Comparison of ENCODE assay signal across 1 cellular context in the genomic region with DNA sequence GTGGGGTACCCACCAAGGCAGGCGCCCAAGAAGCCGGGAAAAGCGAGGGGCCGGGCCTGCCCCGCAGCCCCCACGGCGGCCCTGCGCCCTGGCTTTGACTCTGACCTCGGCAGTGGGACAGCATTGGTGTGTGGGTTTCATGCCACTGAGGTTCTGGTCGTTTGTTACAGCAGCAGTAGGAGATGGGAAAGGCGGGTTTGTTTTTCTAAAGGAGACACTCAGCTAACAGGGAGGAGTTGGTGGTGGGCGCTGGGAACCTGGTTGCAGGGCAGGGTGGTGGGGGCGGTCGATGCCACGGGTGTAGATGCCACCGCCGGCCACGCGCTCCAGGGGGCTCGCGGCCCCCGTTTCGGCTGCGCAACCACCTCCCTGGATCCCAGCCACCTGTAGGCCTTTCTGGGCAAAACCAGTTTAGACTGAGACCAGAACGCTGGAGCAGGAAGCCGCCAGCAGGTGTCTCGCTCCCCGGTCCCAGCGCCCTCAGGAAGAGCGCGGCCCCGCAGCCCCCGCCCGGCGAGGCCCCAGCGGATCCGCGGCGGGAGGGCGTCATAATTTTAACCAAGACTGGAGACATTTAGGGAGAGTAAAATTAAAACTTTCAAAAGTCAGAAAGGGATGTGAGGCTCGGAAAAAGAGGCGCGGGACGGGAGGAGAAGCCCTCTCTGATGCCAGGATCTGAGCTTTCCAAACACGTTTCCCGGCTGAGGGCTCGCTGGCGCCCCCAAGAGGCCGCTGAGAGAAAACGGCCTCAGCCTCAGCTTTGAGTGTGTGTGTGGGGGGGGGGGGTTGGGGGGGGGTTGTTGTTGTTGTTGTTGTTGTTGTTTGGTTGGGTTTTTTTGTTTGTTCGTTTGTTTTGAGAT.
TF ChIP-seq lines count a peak whose summit lies in the region.

No MANE protein-coding gene starts in this region.

TF ChIP-seq in HEK293, 187 proteins besides CTCF, POLR2A, EP300 and RAD21 (continued from another document):
- TF ChIP-seq TSHZ1 (tag by site-specific recombination; IDR thresholded peaks at IDR 0.05; ENCODE audit: borderline replicate concordance): no peak
- TF ChIP-seq ZNF24 (tag by site-specific recombination; IDR thresholded peaks at IDR 0.05): no peak
- no peak for TF ChIP-seq ZNF792 (tag by site-specific recombination; IDR thresholded peaks at IDR 0.05)
- TF ChIP-seq HOXD13 (CRISPR knock-in tag; IDR thresholded peaks at IDR 0.05; ENCODE audit: borderline replicate concordance): no peak
- no peak for TF ChIP-seq ZFP3 (tag by site-specific recombination; IDR thresholded peaks at IDR 0.05; ENCODE audit: low read depth)
- no peak; the same call in 1 of the 2 replicates for TF ChIP-seq ZNF549 (tag by site-specific recombination; IDR thresholded peaks at IDR 0.05)
- TF ChIP-seq SP7 (tag by site-specific recombination; IDR thresholded peaks at IDR 0.05): peak; percentile 66; the same call in 1 of the 2 replicates
- no peak for TF ChIP-seq ZSCAN5A (tag by site-specific recombination; IDR thresholded peaks at IDR 0.05)
- TF ChIP-seq, protein P1, sequence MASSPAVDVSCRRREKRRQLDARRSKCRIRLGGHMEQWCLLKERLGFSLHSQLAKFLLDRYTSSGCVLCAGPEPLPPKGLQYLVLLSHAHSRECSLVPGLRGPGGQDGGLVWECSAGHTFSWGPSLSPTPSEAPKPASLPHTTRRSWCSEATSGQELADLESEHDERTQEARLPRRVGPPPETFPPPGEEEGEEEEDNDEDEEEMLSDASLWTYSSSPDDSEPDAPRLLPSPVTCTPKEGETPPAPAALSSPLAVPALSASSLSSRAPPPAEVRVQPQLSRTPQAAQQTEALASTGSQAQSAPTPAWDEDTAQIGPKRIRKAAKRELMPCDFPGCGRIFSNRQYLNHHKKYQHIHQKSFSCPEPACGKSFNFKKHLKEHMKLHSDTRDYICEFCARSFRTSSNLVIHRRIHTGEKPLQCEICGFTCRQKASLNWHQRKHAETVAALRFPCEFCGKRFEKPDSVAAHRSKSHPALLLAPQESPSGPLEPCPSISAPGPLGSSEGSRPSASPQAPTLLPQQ (tag by site-specific recombination; IDR thresholded peaks at IDR 0.05): peak; percentile 70
- TF ChIP-seq SALL2 (tag by site-specific recombination; IDR thresholded peaks at IDR 0.05; ENCODE audit: borderline replicate concordance): no peak
- no peak for TF ChIP-seq ZNF701 (tag by site-specific recombination; IDR thresholded peaks at IDR 0.05)
- TF ChIP-seq ZNF324 (tag by site-specific recombination; IDR thresholded peaks at IDR 0.05): no peak
- no peak for TF ChIP-seq ZNF423 (tag by site-specific recombination; IDR thresholded peaks at IDR 0.05)
- TF ChIP-seq, protein P2, sequence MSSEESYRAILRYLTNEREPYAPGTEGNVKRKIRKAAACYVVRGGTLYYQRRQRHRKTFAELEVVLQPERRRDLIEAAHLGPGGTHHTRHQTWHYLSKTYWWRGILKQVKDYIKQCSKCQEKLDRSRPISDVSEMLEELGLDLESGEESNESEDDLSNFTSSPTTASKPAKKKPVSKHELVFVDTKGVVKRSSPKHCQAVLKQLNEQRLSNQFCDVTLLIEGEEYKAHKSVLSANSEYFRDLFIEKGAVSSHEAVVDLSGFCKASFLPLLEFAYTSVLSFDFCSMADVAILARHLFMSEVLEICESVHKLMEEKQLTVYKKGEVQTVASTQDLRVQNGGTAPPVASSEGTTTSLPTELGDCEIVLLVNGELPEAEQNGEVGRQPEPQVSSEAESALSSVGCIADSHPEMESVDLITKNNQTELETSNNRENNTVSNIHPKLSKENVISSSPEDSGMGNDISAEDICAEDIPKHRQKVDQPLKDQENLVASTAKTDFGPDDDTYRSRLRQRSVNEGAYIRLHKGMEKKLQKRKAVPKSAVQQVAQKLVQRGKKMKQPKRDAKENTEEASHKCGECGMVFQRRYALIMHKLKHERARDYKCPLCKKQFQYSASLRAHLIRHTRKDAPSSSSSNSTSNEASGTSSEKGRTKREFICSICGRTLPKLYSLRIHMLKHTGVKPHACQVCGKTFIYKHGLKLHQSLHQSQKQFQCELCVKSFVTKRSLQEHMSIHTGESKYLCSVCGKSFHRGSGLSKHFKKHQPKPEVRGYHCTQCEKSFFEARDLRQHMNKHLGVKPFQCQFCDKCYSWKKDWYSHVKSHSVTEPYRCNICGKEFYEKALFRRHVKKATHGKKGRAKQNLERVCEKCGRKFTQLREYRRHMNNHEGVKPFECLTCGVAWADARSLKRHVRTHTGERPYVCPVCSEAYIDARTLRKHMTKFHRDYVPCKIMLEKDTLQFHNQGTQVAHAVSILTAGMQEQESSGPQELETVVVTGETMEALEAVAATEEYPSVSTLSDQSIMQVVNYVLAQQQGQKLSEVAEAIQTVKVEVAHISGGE (tag by site-specific recombination; conservative IDR thresholded peaks at IDR 0.05; ENCODE audit: low read depth): peak; percentile 36; the same call in 1 of the 2 replicates
- no peak for TF ChIP-seq ZNF837 (tag by site-specific recombination; IDR thresholded peaks at IDR 0.05)
- no peak for TF ChIP-seq ZNF571 (tag by site-specific recombination; IDR thresholded peaks at IDR 0.05)
- no peak for TF ChIP-seq ZSCAN23 (tag by site-specific recombination; IDR thresholded peaks at IDR 0.05)
- TF ChIP-seq ZNF580 (tag by site-specific recombination; IDR thresholded peaks at IDR 0.05): no peak
- TF ChIP-seq GLIS1 (tag by site-specific recombination; IDR thresholded peaks at IDR 0.05): peak; percentile 76
